10 cellular contexts compared by ENCODE assay signal in genomic region chr10:132257271-132257670, GRCh38. TPM values are rescaled to one million over a fixed set of nuclear protein-coding genes. Genes with fewer than 3 reads are reported as not detected.
DNase-seq lines count a peak whose midpoint lies in the region; FAIRE-seq and TF ChIP-seq lines count a peak whose summit lies in the region.
"Had no signal": no experiment of that assay in that cellular context is flagged by ENCODE, and none has a peak within 500 bp of the region (broad histone marks: within the 10 kb centered on the region; RNA-seq: fewer than 3 reads in every experiment).

No MANE protein-coding gene starts in this region.

- H3K4me3 ChIP-seq in MG63 (no peak overlapping the region), coronary artery (no peak overlapping the region), kidney (ENCODE audit: low read length in 2 of 2) (no peak overlapping the region), ascending aorta (no peak overlapping the region)

- no peak overlapping the region for H3K27ac ChIP-seq in coronary artery
- H3K27ac ChIP-seq in kidney (ENCODE audit: low read depth in 2 of 2, low read length in 2 of 2), result no peak overlapping the region
- no peak overlapping the region for H3K27ac ChIP-seq in ascending aorta

- H3K27me3 Mint-ChIP-seq in activated naive CD8-positive, alpha-beta T cell treated with anti-CD3 and anti-CD28 coated beads for 36 hours, result no peaks in the 10 kb centered on the region

- H3K4me1 Mint-ChIP-seq in activated naive CD8-positive, alpha-beta T cell treated with anti-CD3 and anti-CD28 coated beads for 36 hours, result peaks cover 8% of the 10 kb centered on the region

- H3K4me3 Mint-ChIP-seq in activated naive CD8-positive, alpha-beta T cell treated with anti-CD3 and anti-CD28 coated beads for 36 hours, result no peak overlapping the region

- no peak for FAIRE-seq in kidney (lab: Jason Lieb, UNC)

- no peaks in the 10 kb centered on the region for H3K27me3 ChIP-seq in MG63
- H3K27me3 ChIP-seq in ascending aorta, result no peaks in the 10 kb centered on the region

- intact Hi-C loops in kidney (cut with DNase I) (no loop called here), ascending aorta (cut with DNase I) (no loop called here)

- peak; percentile 68 for DNase-seq in CD1c-positive myeloid dendritic cell (ENCODE audit: extremely low spot score)
- peak; percentile 62 for DNase-seq in MG63
- peak; percentile 20 for DNase-seq in activated naive CD8-positive, alpha-beta T cell treated with anti-CD3 and anti-CD28 coated beads for 36 hours
- DNase-seq in stimulated activated CD4-positive, alpha-beta T cell treated with anti-CD3 and anti-CD28 coated beads, Interleukin-15, amount 100 ng/mL, for 24 hours, result peak; percentile 66
- DNase-seq in DMS153 treated with DMSO at 0.1 percent for 48 hours (lab: John Stamatoyannopoulos, UW; ENCODE audit: unreplicated experiment), result no peak
- DNase-seq in coronary artery (ENCODE audit: low spot score), result no peak
- no peak for DNase-seq in kidney
- DNase-seq in ascending aorta (ENCODE audit: low spot score in 2 of 2), result no peak
- DNase-seq: DND-41, NCI-H1694 treated with DMSO at 0.1 percent for 48 hours had no signal

- H3K27ac Mint-ChIP-seq in activated naive CD8-positive, alpha-beta T cell treated with anti-CD3 and anti-CD28 coated beads for 36 hours, result no peak overlapping the region

- TF ChIP-seq CTCF in coronary artery (IDR thresholded peaks at IDR 0.05), result no peak
- no peak for TF ChIP-seq CTCF in kidney (IDR thresholded peaks at IDR 0.05; ENCODE audit: borderline replicate concordance, extremely low read depth, insufficient read depth)
- TF ChIP-seq CTCF in ascending aorta (IDR thresholded peaks at IDR 0.05), result no peak

- H3K9ac ChIP-seq in kidney (ENCODE audit: low read length in 2 of 2), result no peak overlapping the region

- no peaks in the 10 kb centered on the region for H3K36me3 Mint-ChIP-seq in activated naive CD8-positive, alpha-beta T cell treated with anti-CD3 and anti-CD28 coated beads for 36 hours

- H3K4me1 ChIP-seq in kidney (ENCODE audit: control insufficient read depth in 1 of 2, insufficient read depth in 1 of 2, low read depth in 1 of 2, low read length in 2 of 2) (no peaks in the 10 kb centered on the region), ascending aorta (no peaks in the 10 kb centered on the region)

- no peaks in the 10 kb centered on the region for H3K9me3 Mint-ChIP-seq in activated naive CD8-positive, alpha-beta T cell treated with anti-CD3 and anti-CD28 coated beads for 36 hours

- H3K36me3 ChIP-seq in MG63, result no peaks in the 10 kb centered on the region
- H3K36me3 ChIP-seq in kidney (ENCODE audit: control insufficient read depth in 1 of 2, insufficient read depth in 2 of 2, low read length in 2 of 2), result no peaks in the 10 kb centered on the region
- H3K36me3 ChIP-seq in ascending aorta, result no peaks in the 10 kb centered on the region

- H3K9me3 ChIP-seq in MG63, result no peaks in the 10 kb centered on the region
- H3K9me3 ChIP-seq in kidney (ENCODE audit: control insufficient read depth in 1 of 2, low read length in 2 of 2), result no peaks in the 10 kb centered on the region
- H3K9me3 ChIP-seq in ascending aorta, result no peaks in the 10 kb centered on the region

RNA-seq across cellular contexts. Expression of gene STK32C, which starts 50.5 kb away (rescaled TPM):
- total RNA-seq in MG63 (2014; rRNA removed; shearing (Covaris generic); ENCODE audit: low replicate concordance), result 25.9 and 36.6 TPM in 2 replicates
- 10 to 100 TPM; 15.3 to 16.2 TPM for total RNA-seq in activated naive CD8-positive, alpha-beta T cell treated with anti-CD3 and anti-CD28 coated beads for 36 hours
- total RNA-seq in kidney, result 14.4 TPM
- 11.6 TPM for polyA plus RNA-seq in kidney (ENCODE audit: insufficient read depth, low read depth, low replicate concordance)
- total RNA-seq in ascending aorta, result 16.2 TPM

Comparison
In these comparisons a context has a peak if more than half of its experiments do, and no peak if none do; other contexts are left out.
1. DNase-seq: peak in CD1c-positive myeloid dendritic cell (single experiment), MG63 (single experiment), activated naive CD8-positive, alpha-beta T cell treated with anti-CD3 and anti-CD28 coated beads for 36 hours (single experiment) and stimulated activated CD4-positive, alpha-beta T cell treated with anti-CD3 and anti-CD28 coated beads, Interleukin-15, amount 100 ng/mL, for 24 hours (single experiment); none in DMS153 treated with DMSO at 0.1 percent for 48 hours (single experiment), coronary artery (single experiment), kidney (single experiment) and ascending aorta (0 of 2).